ENCODE assay signal across 14 cellular contexts in genomic region chr5:124438390-124439380, GRCh38.
A peak's percentile ranks its signal among the peaks of the same experiment; 100 is the strongest.
DNase-seq lines count a peak whose midpoint lies in the region; ATAC-seq, FAIRE-seq and TF ChIP-seq lines count a peak whose summit lies in the region.
"Had no signal": no experiment of that assay in that cellular context is flagged by ENCODE, and none has a peak within 500 bp of the region (broad histone marks: within the 10 kb centered on the region; RNA-seq: fewer than 3 reads in every experiment).

No MANE protein-coding gene starts in this region.

- TF ChIP-seq CTCF in liver (IDR thresholded peaks at IDR 0.05; ENCODE audit: low read depth, low read length, missing input control) (no peak), HepG2 (CRISPR knock-in tag; IDR thresholded peaks at IDR 0.05) (no peak), SU-DHL-6 (IDR thresholded peaks at IDR 0.05; ENCODE audit: insufficient read depth, low read length, poor library complexity, severe bottlenecking) (no peak)

- H3K9me3 ChIP-seq in liver (ENCODE audit: control insufficient read depth in 4 of 4, low read length in 3 of 4), result no peaks in the 10 kb centered on the region
- peaks cover 5% of the 10 kb centered on the region for H3K9me3 ChIP-seq in HepG2 (ENCODE audit: low read length)
- H3K9me3 ChIP-seq in SU-DHL-6 (ENCODE audit: insufficient read depth, low read length), result peaks cover 5% of the 10 kb centered on the region; the same call in 1 of the 2 replicates
- H3K9me3 ChIP-seq in iPS-20b (ENCODE audit: insufficient read depth, low read depth, low read length), result peaks cover 10% of the 10 kb centered on the region; the same call in 1 of the 2 replicates

- H3K9ac ChIP-seq in liver (ENCODE audit: low read depth in 1 of 2, low read length in 2 of 2), result no peak overlapping the region
- H3K9ac ChIP-seq in HepG2 (ENCODE audit: insufficient read depth, low read depth, low read length), result no peak overlapping the region
- peak overlapping the region; percentile 32 for H3K9ac ChIP-seq in SU-DHL-6 (ENCODE audit: low read length)
- peak overlapping the region; percentile 56; the same call in 1 of the 2 replicates for H3K9ac ChIP-seq in iPS-20b (ENCODE audit: low read depth, low read length)

- ATAC-seq in HepG2, result no peak
- ATAC-seq in GM18858 (IDR thresholded peaks at IDR 0.05; ENCODE audit: unreplicated experiment), result no peak
- ATAC-seq: Right ventricle myocardium inferior; stimulated activated effector memory CD8-positive, alpha-beta T cell treated with anti-CD3 and anti-CD28 coated beads, Interleukin-12 subunit alpha, Interleukin-12 subunit beta, amount 100 ng/mL, for 72 hours had no signal

- DNase-seq in HepG2 (ENCODE audit: low spot score) (no peak), ureter (ENCODE audit: low spot score) (no peak), DMS153 treated with DMSO at 0.1 percent for 48 hours (lab: John Stamatoyannopoulos, UW; ENCODE audit: unreplicated experiment) (no peak)
- DNase-seq: activated CD4-positive, alpha-beta T cell treated with anti-CD3 and anti-CD28 coated beads for 4 hours; AML-193; heart right ventricle; stimulated activated CD4-positive, alpha-beta T cell treated with anti-CD3 and anti-CD28 coated beads, Interleukin-15, amount 100 ng/mL, for 24 hours had no signal

- intact Hi-C loops in HepG2 (cut with micrococcal nuclease; ENCODE audit: unreplicated experiment), result no loop called here

- no peak overlapping the region for H3K4me3 ChIP-seq in liver (ENCODE audit: low read depth in 1 of 3, low read length in 3 of 3)
- no peak overlapping the region for H3K4me3 ChIP-seq in HepG2 (replicated peaks in 1 of 3; ENCODE audit: insufficient read depth in 1 of 3, low read depth in 2 of 3, low read length in 3 of 3)
- no peak overlapping the region for H3K4me3 ChIP-seq in SU-DHL-6 (ENCODE audit: insufficient read depth, low read length, poor library complexity, severe bottlenecking)
- peak overlapping the region; percentile 32; the same call in 1 of the 2 replicates for H3K4me3 ChIP-seq in iPS-20b (ENCODE audit: low read length)
- H3K4me3 ChIP-seq: heart right ventricle had no signal

- 0 out of 2 replicates have a peak, but pooled peaks cover 6% of the 10 kb centered on the region for H3F3A ChIP-seq in SU-DHL-6 (ENCODE audit: insufficient read depth)

- no peak overlapping the region for H3K4me2 ChIP-seq in HepG2 (ENCODE audit: low read depth, low read length)
- peak overlapping the region; percentile 56 for H3K4me2 ChIP-seq in SU-DHL-6 (ENCODE audit: low read depth, low read length, poor library complexity, severe bottlenecking)

- H3K9me2 ChIP-seq in SU-DHL-6 (replicated peaks; ENCODE audit: insufficient read depth, low read length), result no peaks in the 10 kb centered on the region

- no peak for TF ChIP-seq EP300 in HepG2 (IDR thresholded peaks at IDR 0.05; ENCODE audit: low read depth in 2 of 2, low read length in 2 of 2)
- no peak for TF ChIP-seq EP300 in HepG2 (CRISPR knock-in tag; IDR thresholded peaks at IDR 0.05; ENCODE audit: borderline replicate concordance)

- TF ChIP-seq RAD21 in liver (IDR thresholded peaks at IDR 0.05), result no peak
- no peak for TF ChIP-seq RAD21 in HepG2 (CRISPR knock-in tag; IDR thresholded peaks at IDR 0.05)

- no peak for TF ChIP-seq POLR2A in HepG2 (IDR thresholded peaks at IDR 0.05; ENCODE audit: insufficient read depth in 1 of 2, low read depth in 2 of 2, low read length in 2 of 2)

- no peak for FAIRE-seq in HepG2 (lab: Jason Lieb, UNC)

- no peak overlapping the region for H2AFZ ChIP-seq in HepG2 (ENCODE audit: low read length)
- H2AFZ ChIP-seq in SU-DHL-6 (ENCODE audit: low read depth, low read length, severe bottlenecking), result peak overlapping the region; percentile 59

- H3K4me1 ChIP-seq in liver (ENCODE audit: control insufficient read depth in 4 of 4, insufficient read depth in 4 of 4, low read length in 3 of 4) (no peaks in the 10 kb centered on the region), HepG2 (ENCODE audit: insufficient read depth, low read length) (no peaks in the 10 kb centered on the region), iPS-20b (ENCODE audit: insufficient read depth, low read length) (peaks cover 23% of the 10 kb centered on the region; the same call in 1 of the 2 replicates)

- in situ Hi-C loops in HepG2 (cut with HindIII; ENCODE audit: extremely low pct_ligation_motif_present, low pct_unique_long_range_greater_than_20kb), result no loop called here

- H4K20me1 ChIP-seq in HepG2 (ENCODE audit: insufficient read depth, low read length) (no peaks in the 10 kb centered on the region), SU-DHL-6 (ENCODE audit: low read depth, low read length) (no peaks in the 10 kb centered on the region)

- H3K27ac ChIP-seq in liver (ENCODE audit: low read depth in 1 of 2, low read length in 2 of 2) (no peak overlapping the region), HepG2 (ENCODE audit: extremely low read length, insufficient read depth, low read length) (no peak overlapping the region), SU-DHL-6 (ENCODE audit: low read depth, low read length) (peak overlapping the region; percentile 76), iPS-20b (ENCODE audit: low read length) (peak overlapping the region; percentile 56), temporal lobe (ENCODE audit: low read depth, low read length) (peak overlapping the region; percentile 96)
- H3K27ac ChIP-seq: heart right ventricle had no signal

- 63% methylated on average over 14 of the region's 14 CpGs for WGBS in liver
- WGBS in HepG2 (ENCODE audit: low lambda C conversion rate), result 40% methylated on average over 12 of the region's 14 CpGs

- H3K27me3 ChIP-seq in liver (ENCODE audit: control insufficient read depth in 4 of 4, insufficient read depth in 4 of 4, low read length in 3 of 4) (no peaks in the 10 kb centered on the region), HepG2 (ENCODE audit: control insufficient read depth in 1 of 2, insufficient read depth in 2 of 2, low read length in 2 of 2) (no peaks in the 10 kb centered on the region), SU-DHL-6 (ENCODE audit: low read length) (no peaks in the 10 kb centered on the region), iPS-20b (ENCODE audit: insufficient read depth, low read length) (no peaks in the 10 kb centered on the region)
- H3K27me3 ChIP-seq: heart right ventricle had no signal

- no peaks in the 10 kb centered on the region for H3K36me3 ChIP-seq in liver (ENCODE audit: control insufficient read depth in 4 of 4, insufficient read depth in 3 of 4, low read depth in 1 of 4, low read length in 3 of 4)
- no peaks in the 10 kb centered on the region for H3K36me3 ChIP-seq in HepG2 (replicated peaks in 1 of 2; ENCODE audit: control insufficient read depth in 1 of 2, insufficient read depth in 2 of 2, low read length in 2 of 2)
- H3K36me3 ChIP-seq in SU-DHL-6 (ENCODE audit: low read length), result no peaks in the 10 kb centered on the region
- H3K36me3 ChIP-seq in iPS-20b (ENCODE audit: insufficient read depth, low read depth, low read length), result no peaks in the 10 kb centered on the region
- H3K36me3 ChIP-seq: heart right ventricle had no signal

- POLR2A ChIA-PET in HepG2 (lab: Yijun Ruan, JAX), result no interaction called here

- H3K79me2 ChIP-seq in HepG2 (ENCODE audit: insufficient read depth, low read length) (no peaks in the 10 kb centered on the region), SU-DHL-6 (ENCODE audit: insufficient read depth, low read length) (no peaks in the 10 kb centered on the region)

- no TSS peak for BruUV-seq in HepG2 (replicated peaks; lab: Mats Ljungman, UMichigan)

- CTCF ChIA-PET in HepG2 (lab: Yijun Ruan, JAX; ENCODE audit: low intra/inter-chr PET ratio, low total read pairs), result no interaction called here

TF ChIP-seq in liver, 16 proteins besides CTCF, POLR2A, EP300 and RAD21:
- peak; percentile 29 for TF ChIP-seq NR2F2 (IDR thresholded peaks at IDR 0.05)
- TF ChIP-seq JUND (IDR thresholded peaks at IDR 0.05), result no peak

TF ChIP-seq in HepG2, 621 proteins besides CTCF, POLR2A, EP300 and RAD21 (continues in another document):
- TF ChIP-seq ZBTB7A (CRISPR knock-in tag; IDR thresholded peaks at IDR 0.05) (no peak), FOXJ3 (CRISPR knock-in tag; IDR thresholded peaks at IDR 0.05; ENCODE audit: borderline replicate concordance) (no peak), IRF1 (CRISPR knock-in tag; IDR thresholded peaks at IDR 0.05; ENCODE audit: low read depth) (no peak), ZNF441 (CRISPR knock-in tag; IDR thresholded peaks at IDR 0.05; ENCODE audit: borderline replicate concordance) (no peak), NCOA5 (CRISPR knock-in tag; IDR thresholded peaks at IDR 0.05) (no peak), ZSCAN5A (CRISPR knock-in tag; IDR thresholded peaks at IDR 0.05; ENCODE audit: borderline replicate concordance) (no peak), GRHL1 (CRISPR knock-in tag; conservative IDR thresholded peaks at IDR 0.05) (no peak)

Comparison
In these comparisons a context has a peak if more than half of its experiments do, and no peak if none do; other contexts are left out.
1. H3K27ac ChIP-seq: peak in SU-DHL-6 (single experiment), iPS-20b (single experiment) and temporal lobe (single experiment); none in liver (0 of 2) and HepG2 (single experiment).
2. H3K9ac ChIP-seq: peak in SU-DHL-6 (single experiment) and iPS-20b (single experiment); none in liver (0 of 2) and HepG2 (single experiment).